In the genomic region with DNA sequence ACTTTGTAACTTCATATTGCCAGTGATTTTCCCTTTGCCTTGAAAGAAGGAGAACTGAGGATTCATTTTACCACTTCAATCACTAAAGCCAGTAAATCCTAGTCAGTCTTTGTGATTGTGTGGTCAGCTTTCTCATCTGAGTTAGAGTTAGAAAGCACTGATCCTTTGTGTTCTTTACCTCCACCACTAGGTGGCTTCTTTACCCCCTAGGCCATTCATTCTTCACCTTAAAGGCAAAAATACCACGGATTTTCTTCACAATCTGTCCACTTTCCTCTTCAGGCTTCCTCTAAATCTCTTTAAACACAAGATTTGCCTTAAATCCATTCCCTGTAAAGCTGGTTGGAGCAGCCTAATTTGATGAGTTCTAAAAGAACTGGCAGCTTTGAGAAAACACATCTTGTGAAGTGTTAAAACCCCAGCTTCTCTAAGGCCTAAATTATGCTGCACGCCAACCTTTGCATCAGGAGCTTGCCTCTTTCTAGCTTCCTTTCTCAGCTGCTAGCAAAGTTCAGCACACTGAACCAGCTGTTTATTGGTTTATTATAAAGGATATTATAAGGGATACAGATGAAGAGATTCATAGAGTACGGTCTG, we compare ENCODE assay signal across 8 cellular contexts. TPM values are rescaled to one million over a fixed set of nuclear protein-coding genes. Genes with fewer than 3 reads are reported as not detected.
A peak's percentile ranks its signal among the peaks of the same experiment; 100 is the strongest.
DNase-seq lines count a peak whose midpoint lies in the region; ATAC-seq and TF ChIP-seq lines count a peak whose summit lies in the region.

No MANE protein-coding gene starts in this region.

- H3K36me3 Mint-ChIP-seq in CD14-positive monocyte: peaks cover 57 to 80% of the 10 kb centered on the region in 2 donors

- DNase-seq in CD14-positive monocyte (ENCODE audit: low spot score): no peak
- no peak for DNase-seq in Peyer's patch
- peak; percentile 27 for DNase-seq in fibroblast of the aortic adventitia (ENCODE audit: low read depth)
- peak; percentile 58 for DNase-seq in superior temporal gyrus (ENCODE audit: extremely low spot score)
- DNase-seq in mucosa of gallbladder (ENCODE audit: low spot score): no peak
- no peak for DNase-seq in right cardiac atrium
- DNase-seq in activated CD8-positive, alpha-beta memory T cell treated with anti-CD3 and anti-CD28 coated beads for 24 hours: no peak

- intact Hi-C loops in CD14-positive monocyte (cut with micrococcal nuclease) (no loop called here), right cardiac atrium (cut with DNase I) (no loop called here)

- H3K9me3 Mint-ChIP-seq in CD14-positive monocyte: peaks cover 0 to 4% (median 0%) of the 10 kb centered on the region in 7 donors

- TF ChIP-seq CTCF in CD14-positive monocyte (IDR thresholded peaks at IDR 0.05): peak; percentile 66
- peak in 5 of 6 experiments; percentile 24 to 48 (median 39) for TF ChIP-seq CTCF in Peyer's patch (IDR thresholded peaks at IDR 0.05)
- peak; percentile 80 for TF ChIP-seq CTCF in fibroblast of the aortic adventitia (IDR thresholded peaks at IDR 0.05; ENCODE audit: insufficient read depth, low read length)

- H3K27ac ChIP-seq in Peyer's patch: no peak overlapping the region
- H3K27ac ChIP-seq in right cardiac atrium (ENCODE audit: low read length): no peak overlapping the region

- H3K27ac Mint-ChIP-seq in CD14-positive monocyte: peak overlapping the region in 1 of 7 donors; percentile 20

- no peaks in the 10 kb centered on the region for H3K27me3 Mint-ChIP-seq in CD14-positive monocyte (ENCODE audit: low read depth in 3 of 3)

- H3K4me3 Mint-ChIP-seq in CD14-positive monocyte: no peak overlapping the region

- H3K4me1 ChIP-seq in Peyer's patch (no peaks in the 10 kb centered on the region), right cardiac atrium (ENCODE audit: control insufficient read depth, insufficient read depth, low read length) (no peaks in the 10 kb centered on the region)

- H3K27me3 ChIP-seq in Peyer's patch (no peaks in the 10 kb centered on the region), right cardiac atrium (ENCODE audit: control insufficient read depth, insufficient read depth) (no peaks in the 10 kb centered on the region)

- H3K4me1 Mint-ChIP-seq in CD14-positive monocyte: no peaks in the 10 kb centered on the region

- no peak for TF ChIP-seq POLR2A in Peyer's patch (IDR thresholded peaks at IDR 0.05)

- no peak overlapping the region for H3K4me3 ChIP-seq in Peyer's patch
- H3K4me3 ChIP-seq in fibroblast of the aortic adventitia (ENCODE audit: low read depth, low read length): no peak overlapping the region
- H3K4me3 ChIP-seq in right cardiac atrium (ENCODE audit: low read length): no peak overlapping the region

- WGBS in right cardiac atrium: 72% methylated on average over 3 of the region's 3 CpGs

- peak; percentile 53 for ATAC-seq in GM18502 (IDR thresholded peaks at IDR 0.05; ENCODE audit: poor library complexity, unreplicated experiment)
- ATAC-seq in right cardiac atrium: no peak

- H3K36me3 ChIP-seq in Peyer's patch: peaks cover 0 to 57% (median 0%) of the 10 kb centered on the region in 3 donors

- no peaks in the 10 kb centered on the region for H3K9me3 ChIP-seq in Peyer's patch
- no peaks in the 10 kb centered on the region for H3K9me3 ChIP-seq in right cardiac atrium (ENCODE audit: control insufficient read depth, low read length)

RNA-seq across cellular contexts. Expression of a gene that starts 20.4 kb away (rescaled TPM):
- polyA plus RNA-seq in CD14-positive monocyte (1 to 10 TPM; 2.0 to 2.7 TPM), right cardiac atrium (9.2 TPM)
- total RNA-seq in Peyer's patch (100 to 1,000 TPM in 1 of 4 donors, 10 to 100 TPM in 3; 25.7 to 164 (median 31.1) TPM), fibroblast of the aortic adventitia (ENCODE audit: low replicate concordance) (27.8 and 90.2 TPM in 2 replicates), mucosa of gallbladder (16.3 TPM), right cardiac atrium (10 to 100 TPM; 13.5 to 18.0 (median 15.0) TPM)

Comparison
In these comparisons a context has a peak if more than half of its experiments do, and no peak if none do; other contexts are left out.
1. DNase-seq: peak in fibroblast of the aortic adventitia (single experiment) and superior temporal gyrus (single experiment); none in CD14-positive monocyte (single experiment), Peyer's patch (0 of 3), mucosa of gallbladder (single experiment), right cardiac atrium (0 of 3) and activated CD8-positive, alpha-beta memory T cell treated with anti-CD3 and anti-CD28 coated beads for 24 hours (single experiment).
2. Peak in every context shown above with its lines, with median percentiles within 50 percentile points of each other: CTCF ChIP-seq.